9 cellular contexts compared by ENCODE assay signal in genomic region chr6:46220351-46221220, GRCh38. TPM values are rescaled to one million over a fixed set of nuclear protein-coding genes. Genes with fewer than 3 reads are reported as not detected.
DNase-seq lines count a peak whose midpoint lies in the region; ATAC-seq and TF ChIP-seq lines count a peak whose summit lies in the region.
"Had no signal": no experiment of that assay in that cellular context is flagged by ENCODE, and none has a peak within 500 bp of the region (broad histone marks: within the 10 kb centered on the region; RNA-seq: fewer than 3 reads in every experiment).

No MANE protein-coding gene starts in this region.

- intact Hi-C loops in cardiac septum (cut with DNase I), result loop anchor here (5.0 kb wide), 2 partner anchors 192 to 407 kb away; no protein-coding TSS in a partner anchor

- DNase-seq in cardiac fibroblast (ENCODE audit: low read depth in 2 of 2) (peak; percentile 6 to 36), cardiac septum (ENCODE audit: low spot score) (no peak), AG20443 (ENCODE audit: low spot score) (no peak), HUDEP-2 (lab: John Stamatoyannopoulos, UW; ENCODE audit: unreplicated experiment in 76 of 76) (no peak)
- no peak for DNase-seq in activated effector memory CD4-positive, alpha-beta T cell treated with Interleukin-2 at 50 U/mL for 16 hours
- DNase-seq: PC-9 had no signal

- H3K4me3 ChIP-seq in cardiac fibroblast (replicated peaks in 1 of 2; ENCODE audit: low read depth in 2 of 2, low read length in 2 of 2), result no peak overlapping the region
- H3K4me3 ChIP-seq: PC-9 had no signal

- ATAC-seq in GM18520 (IDR thresholded peaks at IDR 0.05; ENCODE audit: unreplicated experiment) (peak; percentile 44), GM21423 (IDR thresholded peaks at IDR 0.05; ENCODE audit: unreplicated experiment) (peak; percentile 59), HG03439 (IDR thresholded peaks at IDR 0.05; ENCODE audit: unreplicated experiment) (peak; percentile 82)

- no peak for TF ChIP-seq CTCF in cardiac fibroblast (IDR thresholded peaks at IDR 0.05; ENCODE audit: low read depth, low read length)

RNA-seq across cellular contexts. Expression of gene ENPP5, which starts 49.8 kb away (rescaled TPM):
- 2.9 TPM for total RNA-seq in cardiac septum

Comparison
In these comparisons a context has a peak if more than half of its experiments do, and no peak if none do; other contexts are left out.
1. DNase-seq: peak in cardiac fibroblast (2 of 2); none in cardiac septum (single experiment), AG20443 (single experiment), activated effector memory CD4-positive, alpha-beta T cell treated with Interleukin-2 at 50 U/mL for 16 hours (single experiment) and HUDEP-2 (0 of 76).
2. Peak in every context shown above with its lines, with median percentiles within 50 percentile points of each other: ATAC-seq.